ENCODE assay signal across 1 cellular context in the genomic region with DNA sequence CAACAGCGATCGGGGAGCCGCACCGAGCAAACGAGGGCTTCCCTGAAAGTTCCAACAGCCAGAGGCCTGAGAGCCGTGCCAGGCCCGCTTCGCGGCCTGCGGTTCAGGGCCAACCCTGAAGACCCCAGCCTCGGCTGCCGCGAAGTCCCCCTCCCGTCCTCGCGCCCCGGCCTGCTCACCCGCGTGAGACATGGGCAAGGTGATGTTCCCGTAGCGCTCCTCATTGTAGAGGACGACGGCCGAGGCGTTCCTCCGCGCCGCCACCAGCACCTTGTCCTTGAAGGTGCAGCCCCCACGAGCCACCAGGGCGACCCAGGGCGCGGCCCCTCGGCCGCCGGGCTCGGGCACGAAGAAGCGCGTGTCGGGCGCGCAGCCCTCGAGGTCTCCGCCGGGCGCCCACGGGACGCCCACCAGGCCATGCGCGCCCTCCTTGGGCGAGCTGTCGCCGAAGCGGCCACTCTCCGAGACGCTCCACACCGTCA.
TF ChIP-seq lines count a peak whose summit lies in the region.

No MANE protein-coding gene starts in this region.

TF ChIP-seq in HepG2, 621 proteins besides CTCF, POLR2A, EP300 and RAD21 (continued from another document and continues in another):
- no peak for TF ChIP-seq ELF4 (CRISPR knock-in tag; IDR thresholded peaks at IDR 0.05; ENCODE audit: borderline replicate concordance)
- 0 out of 2 replicates have a peak, but pooled peaks have one; percentile 9 for TF ChIP-seq ZSCAN30 (CRISPR knock-in tag; IDR thresholded peaks at IDR 0.05)
- TF ChIP-seq AGO2 (optimal IDR thresholded peaks at IDR 0.05; ENCODE audit: low read depth, low read length) = peak; percentile 95
- 0 out of 2 replicates have a peak, but pooled peaks have one; percentile 61 for TF ChIP-seq ZNF253 (CRISPR knock-in tag; IDR thresholded peaks at IDR 0.05; ENCODE audit: borderline replicate concordance)
- TF ChIP-seq, protein P1, sequence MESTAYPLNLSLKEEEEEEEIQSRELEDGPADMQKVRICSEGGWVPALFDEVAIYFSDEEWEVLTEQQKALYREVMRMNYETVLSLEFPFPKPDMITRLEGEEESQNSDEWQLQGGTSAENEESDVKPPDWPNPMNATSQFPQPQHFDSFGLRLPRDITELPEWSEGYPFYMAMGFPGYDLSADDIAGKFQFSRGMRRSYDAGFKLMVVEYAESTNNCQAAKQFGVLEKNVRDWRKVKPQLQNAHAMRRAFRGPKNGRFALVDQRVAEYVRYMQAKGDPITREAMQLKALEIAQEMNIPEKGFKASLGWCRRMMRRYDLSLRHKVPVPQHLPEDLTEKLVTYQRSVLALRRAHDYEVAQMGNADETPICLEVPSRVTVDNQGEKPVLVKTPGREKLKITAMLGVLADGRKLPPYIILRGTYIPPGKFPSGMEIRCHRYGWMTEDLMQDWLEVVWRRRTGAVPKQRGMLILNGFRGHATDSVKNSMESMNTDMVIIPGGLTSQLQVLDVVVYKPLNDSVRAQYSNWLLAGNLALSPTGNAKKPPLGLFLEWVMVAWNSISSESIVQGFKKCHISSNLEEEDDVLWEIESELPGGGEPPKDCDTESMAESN (CRISPR knock-in tag; conservative IDR thresholded peaks at IDR 0.05) = peak; percentile 49
- TF ChIP-seq FOSL2 (CRISPR knock-in tag; IDR thresholded peaks at IDR 0.05) = no peak
- TF ChIP-seq, protein P2, sequence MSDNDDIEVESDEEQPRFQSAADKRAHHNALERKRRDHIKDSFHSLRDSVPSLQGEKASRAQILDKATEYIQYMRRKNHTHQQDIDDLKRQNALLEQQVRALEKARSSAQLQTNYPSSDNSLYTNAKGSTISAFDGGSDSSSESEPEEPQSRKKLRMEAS (IDR thresholded peaks at IDR 0.05) = peak; percentile 57
- TF ChIP-seq SP2 (CRISPR knock-in tag; IDR thresholded peaks at IDR 0.05) = 0 out of 2 replicates have a peak, but pooled peaks have one; percentile 23
- TF ChIP-seq, protein P3, sequence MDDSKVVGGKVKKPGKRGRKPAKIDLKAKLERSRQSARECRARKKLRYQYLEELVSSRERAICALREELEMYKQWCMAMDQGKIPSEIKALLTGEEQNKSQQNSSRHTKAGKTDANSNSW (CRISPR knock-in tag; IDR thresholded peaks at IDR 0.05; ENCODE audit: borderline replicate concordance) = no peak
- no peak; the same call in 1 of the 2 replicates for TF ChIP-seq ZNF17 (CRISPR knock-in tag; IDR thresholded peaks at IDR 0.05)
- TF ChIP-seq ZNF672 (CRISPR knock-in tag; IDR thresholded peaks at IDR 0.05) = 0 out of 2 replicates have a peak, but pooled peaks have one; percentile 49
- TF ChIP-seq ZNF224 (CRISPR knock-in tag; IDR thresholded peaks at IDR 0.05) = no peak
- TF ChIP-seq ZNF724P (CRISPR knock-in tag; IDR thresholded peaks at IDR 0.05; ENCODE audit: borderline replicate concordance) = 0 out of 2 replicates have a peak, but pooled peaks have one; percentile 41
- TF ChIP-seq KLF9 (CRISPR knock-in tag; IDR thresholded peaks at IDR 0.05; ENCODE audit: low read depth) = no peak
- no peak for TF ChIP-seq NFE2L2 (IDR thresholded peaks at IDR 0.05; ENCODE audit: low read length)
- TF ChIP-seq MEIS2 (CRISPR knock-in tag; IDR thresholded peaks at IDR 0.05) = peak; percentile 15; the same call in 1 of the 2 replicates
- TF ChIP-seq ISX (CRISPR knock-in tag; conservative IDR thresholded peaks at IDR 0.05) = 0 out of 2 replicates have a peak, but pooled peaks have one; percentile 50
- TF ChIP-seq ZNF530 (CRISPR knock-in tag; IDR thresholded peaks at IDR 0.05; ENCODE audit: low read depth) = no peak
- TF ChIP-seq ZMYM2 (CRISPR knock-in tag; IDR thresholded peaks at IDR 0.05) = no peak
- TF ChIP-seq, protein P4, sequence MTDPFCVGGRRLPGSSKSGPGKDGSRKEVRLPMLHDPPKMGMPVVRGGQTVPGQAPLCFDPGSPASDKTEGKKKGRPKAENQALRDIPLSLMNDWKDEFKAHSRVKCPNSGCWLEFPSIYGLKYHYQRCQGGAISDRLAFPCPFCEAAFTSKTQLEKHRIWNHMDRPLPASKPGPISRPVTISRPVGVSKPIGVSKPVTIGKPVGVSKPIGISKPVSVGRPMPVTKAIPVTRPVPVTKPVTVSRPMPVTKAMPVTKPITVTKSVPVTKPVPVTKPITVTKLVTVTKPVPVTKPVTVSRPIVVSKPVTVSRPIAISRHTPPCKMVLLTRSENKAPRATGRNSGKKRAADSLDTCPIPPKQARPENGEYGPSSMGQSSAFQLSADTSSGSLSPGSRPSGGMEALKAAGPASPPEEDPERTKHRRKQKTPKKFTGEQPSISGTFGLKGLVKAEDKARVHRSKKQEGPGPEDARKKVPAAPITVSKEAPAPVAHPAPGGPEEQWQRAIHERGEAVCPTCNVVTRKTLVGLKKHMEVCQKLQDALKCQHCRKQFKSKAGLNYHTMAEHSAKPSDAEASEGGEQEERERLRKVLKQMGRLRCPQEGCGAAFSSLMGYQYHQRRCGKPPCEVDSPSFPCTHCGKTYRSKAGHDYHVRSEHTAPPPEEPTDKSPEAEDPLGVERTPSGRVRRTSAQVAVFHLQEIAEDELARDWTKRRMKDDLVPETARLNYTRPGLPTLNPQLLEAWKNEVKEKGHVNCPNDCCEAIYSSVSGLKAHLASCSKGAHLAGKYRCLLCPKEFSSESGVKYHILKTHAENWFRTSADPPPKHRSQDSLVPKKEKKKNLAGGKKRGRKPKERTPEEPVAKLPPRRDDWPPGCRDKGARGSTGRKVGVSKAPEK (CRISPR knock-in tag; IDR thresholded peaks at IDR 0.05; ENCODE audit: borderline replicate concordance) = no peak
- TF ChIP-seq, protein P5, sequence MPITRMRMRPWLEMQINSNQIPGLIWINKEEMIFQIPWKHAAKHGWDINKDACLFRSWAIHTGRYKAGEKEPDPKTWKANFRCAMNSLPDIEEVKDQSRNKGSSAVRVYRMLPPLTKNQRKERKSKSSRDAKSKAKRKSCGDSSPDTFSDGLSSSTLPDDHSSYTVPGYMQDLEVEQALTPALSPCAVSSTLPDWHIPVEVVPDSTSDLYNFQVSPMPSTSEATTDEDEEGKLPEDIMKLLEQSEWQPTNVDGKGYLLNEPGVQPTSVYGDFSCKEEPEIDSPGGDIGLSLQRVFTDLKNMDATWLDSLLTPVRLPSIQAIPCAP (CRISPR knock-in tag; IDR thresholded peaks at IDR 0.05; ENCODE audit: low read depth) = no peak
- no peak for TF ChIP-seq ELF3 (CRISPR knock-in tag; IDR thresholded peaks at IDR 0.05)
- TF ChIP-seq CREM (IDR thresholded peaks at IDR 0.05) = no peak
- no peak for TF ChIP-seq CREM (CRISPR knock-in tag; IDR thresholded peaks at IDR 0.05)
- peak; percentile 28; the same call in 1 of the 2 replicates for TF ChIP-seq PRMT3 (CRISPR knock-in tag; IDR thresholded peaks at IDR 0.05; ENCODE audit: borderline replicate concordance, low read depth)
- TF ChIP-seq RBFOX2 (IDR thresholded peaks at IDR 0.05; ENCODE audit: low read depth, low read length) = no peak
- TF ChIP-seq IRX3 (CRISPR knock-in tag; IDR thresholded peaks at IDR 0.05; ENCODE audit: borderline replicate concordance, low read depth) = peak; percentile 14
- TF ChIP-seq NAIF1 (CRISPR knock-in tag; IDR thresholded peaks at IDR 0.05; ENCODE audit: borderline replicate concordance) = no peak
- TF ChIP-seq ZNF446 (CRISPR knock-in tag; IDR thresholded peaks at IDR 0.05) = peak; percentile 85; the same call in 1 of the 2 replicates
- TF ChIP-seq, protein P6, sequence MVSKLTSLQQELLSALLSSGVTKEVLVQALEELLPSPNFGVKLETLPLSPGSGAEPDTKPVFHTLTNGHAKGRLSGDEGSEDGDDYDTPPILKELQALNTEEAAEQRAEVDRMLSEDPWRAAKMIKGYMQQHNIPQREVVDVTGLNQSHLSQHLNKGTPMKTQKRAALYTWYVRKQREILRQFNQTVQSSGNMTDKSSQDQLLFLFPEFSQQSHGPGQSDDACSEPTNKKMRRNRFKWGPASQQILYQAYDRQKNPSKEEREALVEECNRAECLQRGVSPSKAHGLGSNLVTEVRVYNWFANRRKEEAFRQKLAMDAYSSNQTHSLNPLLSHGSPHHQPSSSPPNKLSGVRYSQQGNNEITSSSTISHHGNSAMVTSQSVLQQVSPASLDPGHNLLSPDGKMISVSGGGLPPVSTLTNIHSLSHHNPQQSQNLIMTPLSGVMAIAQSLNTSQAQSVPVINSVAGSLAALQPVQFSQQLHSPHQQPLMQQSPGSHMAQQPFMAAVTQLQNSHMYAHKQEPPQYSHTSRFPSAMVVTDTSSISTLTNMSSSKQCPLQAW (CRISPR knock-in tag; IDR thresholded peaks at IDR 0.05) = 0 out of 2 replicates have a peak, but pooled peaks have one; percentile 53
- no peak for TF ChIP-seq ZSCAN29 (CRISPR knock-in tag; conservative IDR thresholded peaks at IDR 0.05)
- TF ChIP-seq, protein P7, sequence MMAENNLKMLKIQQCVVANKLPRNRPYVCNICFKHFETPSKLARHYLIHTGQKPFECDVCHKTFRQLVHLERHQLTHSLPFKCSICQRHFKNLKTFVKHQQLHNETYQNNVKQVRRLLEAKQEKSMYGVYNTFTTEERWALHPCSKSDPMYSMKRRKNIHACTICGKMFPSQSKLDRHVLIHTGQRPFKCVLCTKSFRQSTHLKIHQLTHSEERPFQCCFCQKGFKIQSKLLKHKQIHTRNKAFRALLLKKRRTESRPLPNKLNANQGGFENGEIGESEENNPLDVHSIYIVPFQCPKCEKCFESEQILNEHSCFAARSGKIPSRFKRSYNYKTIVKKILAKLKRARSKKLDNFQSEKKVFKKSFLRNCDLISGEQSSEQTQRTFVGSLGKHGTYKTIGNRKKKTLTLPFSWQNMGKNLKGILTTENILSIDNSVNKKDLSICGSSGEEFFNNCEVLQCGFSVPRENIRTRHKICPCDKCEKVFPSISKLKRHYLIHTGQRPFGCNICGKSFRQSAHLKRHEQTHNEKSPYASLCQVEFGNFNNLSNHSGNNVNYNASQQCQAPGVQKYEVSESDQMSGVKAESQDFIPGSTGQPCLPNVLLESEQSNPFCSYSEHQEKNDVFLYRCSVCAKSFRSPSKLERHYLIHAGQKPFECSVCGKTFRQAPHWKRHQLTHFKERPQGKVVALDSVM (CRISPR knock-in tag; IDR thresholded peaks at IDR 0.05) = no peak
- TF ChIP-seq ATRX (CRISPR knock-in tag; IDR thresholded peaks at IDR 0.05; ENCODE audit: borderline replicate concordance) = no peak
- TF ChIP-seq, protein P8, sequence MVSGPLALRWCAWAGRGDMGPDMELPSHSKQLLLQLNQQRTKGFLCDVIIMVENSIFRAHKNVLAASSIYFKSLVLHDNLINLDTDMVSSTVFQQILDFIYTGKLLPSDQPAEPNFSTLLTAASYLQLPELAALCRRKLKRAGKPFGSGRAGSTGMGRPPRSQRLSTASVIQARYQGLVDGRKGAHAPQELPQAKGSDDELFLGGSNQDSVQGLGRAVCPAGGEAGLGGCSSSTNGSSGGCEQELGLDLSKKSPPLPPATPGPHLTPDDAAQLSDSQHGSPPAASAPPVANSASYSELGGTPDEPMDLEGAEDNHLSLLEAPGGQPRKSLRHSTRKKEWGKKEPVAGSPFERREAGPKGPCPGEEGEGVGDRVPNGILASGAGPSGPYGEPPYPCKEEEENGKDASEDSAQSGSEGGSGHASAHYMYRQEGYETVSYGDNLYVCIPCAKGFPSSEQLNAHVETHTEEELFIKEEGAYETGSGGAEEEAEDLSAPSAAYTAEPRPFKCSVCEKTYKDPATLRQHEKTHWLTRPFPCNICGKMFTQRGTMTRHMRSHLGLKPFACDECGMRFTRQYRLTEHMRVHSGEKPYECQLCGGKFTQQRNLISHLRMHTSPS (CRISPR knock-in tag; IDR thresholded peaks at IDR 0.05; ENCODE audit: low read depth) = peak; percentile 30; the same call in 1 of the 2 replicates
- TF ChIP-seq, protein P9, sequence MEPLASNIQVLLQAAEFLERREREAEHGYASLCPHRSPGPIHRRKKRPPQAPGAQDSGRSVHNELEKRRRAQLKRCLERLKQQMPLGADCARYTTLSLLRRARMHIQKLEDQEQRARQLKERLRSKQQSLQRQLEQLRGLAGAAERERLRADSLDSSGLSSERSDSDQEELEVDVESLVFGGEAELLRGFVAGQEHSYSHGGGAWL (CRISPR knock-in tag; IDR thresholded peaks at IDR 0.05) = no peak; the same call in 1 of the 2 replicates
- TF ChIP-seq ZNF234 (CRISPR knock-in tag; conservative IDR thresholded peaks at IDR 0.05) = peak; percentile 28; the same call in 1 of the 2 replicates
- TF ChIP-seq ZC3H4 (CRISPR knock-in tag; IDR thresholded peaks at IDR 0.05; ENCODE audit: borderline replicate concordance) = no peak
- TF ChIP-seq, protein P10, sequence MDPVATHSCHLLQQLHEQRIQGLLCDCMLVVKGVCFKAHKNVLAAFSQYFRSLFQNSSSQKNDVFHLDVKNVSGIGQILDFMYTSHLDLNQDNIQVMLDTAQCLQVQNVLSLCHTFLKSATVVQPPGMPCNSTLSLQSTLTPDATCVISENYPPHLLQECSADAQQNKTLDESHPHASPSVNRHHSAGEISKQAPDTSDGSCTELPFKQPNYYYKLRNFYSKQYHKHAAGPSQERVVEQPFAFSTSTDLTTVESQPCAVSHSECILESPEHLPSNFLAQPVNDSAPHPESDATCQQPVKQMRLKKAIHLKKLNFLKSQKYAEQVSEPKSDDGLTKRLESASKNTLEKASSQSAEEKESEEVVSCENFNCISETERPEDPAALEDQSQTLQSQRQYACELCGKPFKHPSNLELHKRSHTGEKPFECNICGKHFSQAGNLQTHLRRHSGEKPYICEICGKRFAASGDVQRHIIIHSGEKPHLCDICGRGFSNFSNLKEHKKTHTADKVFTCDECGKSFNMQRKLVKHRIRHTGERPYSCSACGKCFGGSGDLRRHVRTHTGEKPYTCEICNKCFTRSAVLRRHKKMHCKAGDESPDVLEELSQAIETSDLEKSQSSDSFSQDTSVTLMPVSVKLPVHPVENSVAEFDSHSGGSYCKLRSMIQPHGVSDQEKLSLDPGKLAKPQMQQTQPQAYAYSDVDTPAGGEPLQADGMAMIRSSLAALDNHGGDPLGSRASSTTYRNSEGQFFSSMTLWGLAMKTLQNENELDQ (CRISPR knock-in tag; IDR thresholded peaks at IDR 0.05; ENCODE audit: borderline replicate concordance) = peak; percentile 90; the same call in 1 of the 2 replicates
- TF ChIP-seq ZNF337 (CRISPR knock-in tag; IDR thresholded peaks at IDR 0.05; ENCODE audit: borderline replicate concordance, low read depth) = no peak
- no peak for TF ChIP-seq ATAD3A (CRISPR knock-in tag; IDR thresholded peaks at IDR 0.05)
- TF ChIP-seq PCBP1 (IDR thresholded peaks at IDR 0.05; ENCODE audit: borderline replicate concordance, low read depth, low read length) = no peak
- TF ChIP-seq SAP130 (CRISPR knock-in tag; IDR thresholded peaks at IDR 0.05; ENCODE audit: low read depth) = 0 out of 2 replicates have a peak, but pooled peaks have one; percentile 0
- TF ChIP-seq ZNF160 (CRISPR knock-in tag; IDR thresholded peaks at IDR 0.05) = no peak
- peak; percentile 45; the same call in 1 of the 2 replicates for TF ChIP-seq GPN1 (CRISPR knock-in tag; IDR thresholded peaks at IDR 0.05; ENCODE audit: borderline replicate concordance)
- no peak for TF ChIP-seq ZNF83 (CRISPR knock-in tag; IDR thresholded peaks at IDR 0.05; ENCODE audit: borderline replicate concordance)
- no peak for TF ChIP-seq ZNF883 (CRISPR knock-in tag; IDR thresholded peaks at IDR 0.05; ENCODE audit: not compliant biosample characterization)
- peak; percentile 75; the same call in 1 of the 2 replicates for TF ChIP-seq GFI1 (CRISPR knock-in tag; IDR thresholded peaks at IDR 0.05; ENCODE audit: borderline replicate concordance)
- TF ChIP-seq SP1 (IDR thresholded peaks at IDR 0.05) = no peak
- TF ChIP-seq SP1 (CRISPR knock-in tag; IDR thresholded peaks at IDR 0.05) = no peak
- TF ChIP-seq RFXANK (CRISPR knock-in tag; IDR thresholded peaks at IDR 0.05) = no peak
- peak; percentile 87 for TF ChIP-seq MTF2 (CRISPR knock-in tag; IDR thresholded peaks at IDR 0.05; ENCODE audit: borderline replicate concordance)
- 0 out of 2 replicates have a peak, but pooled peaks have one; percentile 51 for TF ChIP-seq NFKB2 (CRISPR knock-in tag; IDR thresholded peaks at IDR 0.05; ENCODE audit: borderline replicate concordance)
- TF ChIP-seq ATF7-NPFF (CRISPR knock-in tag; IDR thresholded peaks at IDR 0.05; ENCODE audit: low read depth) = peak; percentile 55
- no peak for TF ChIP-seq CENPT (CRISPR knock-in tag; IDR thresholded peaks at IDR 0.05; ENCODE audit: low read depth)
- TF ChIP-seq HCFC1 (IDR thresholded peaks at IDR 0.05; ENCODE audit: low read depth, low read length) = no peak
